ENCODE assay signal across 29 cellular contexts in the genomic region with DNA sequence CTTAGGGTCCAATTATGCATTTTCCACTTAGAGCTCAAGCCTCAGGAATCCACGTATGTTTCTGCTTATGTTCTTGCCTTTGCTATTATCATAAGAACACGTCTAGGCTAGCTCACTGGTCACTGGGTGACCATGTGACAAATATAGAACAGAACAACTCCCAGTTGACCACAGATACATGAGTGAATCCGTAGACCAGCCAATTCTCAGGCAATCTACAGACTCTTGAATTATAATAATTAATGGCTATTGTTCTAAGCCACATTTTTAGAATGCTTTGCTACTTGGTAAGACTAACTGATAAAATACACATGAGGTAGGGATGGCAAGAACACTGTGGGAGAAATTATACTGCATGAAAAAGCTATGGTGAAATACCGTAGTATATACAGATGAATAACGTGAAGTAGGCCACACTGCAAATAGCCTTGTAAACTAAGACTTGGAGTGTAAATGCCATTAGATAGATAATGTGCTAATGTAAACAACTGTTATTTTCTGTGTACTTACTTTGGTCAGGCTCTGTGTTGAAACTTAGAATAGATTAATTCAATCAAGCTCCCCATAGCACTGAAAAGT.
DNase-seq lines count a peak whose midpoint lies in the region; ATAC-seq and TF ChIP-seq lines count a peak whose summit lies in the region.
"Had no signal": no experiment of that assay in that cellular context is flagged by ENCODE, and none has a peak within 500 bp of the region (broad histone marks: within the 10 kb centered on the region; RNA-seq: fewer than 3 reads in every experiment).

No MANE protein-coding gene starts in this region.

- peak overlapping the region; percentile 8 for H3K4me2 ChIP-seq in smooth muscle cell

- no peaks in the 10 kb centered on the region for H3K27me3 ChIP-seq in smooth muscle cell (ENCODE audit: low read depth)
- H3K27me3 ChIP-seq in heart left ventricle, result no peaks in the 10 kb centered on the region
- H3K27me3 ChIP-seq: cardiac muscle cell had no signal

- no peaks in the 10 kb centered on the region for H3K79me2 ChIP-seq in smooth muscle cell (ENCODE audit: low read depth)

- H3K4me3 ChIP-seq in fibroblast of mammary gland (ENCODE audit: control insufficient read depth, low read depth, low read length) (no peak overlapping the region), smooth muscle cell (no peak overlapping the region), heart left ventricle (no peak overlapping the region)
- H3K4me3 ChIP-seq: cardiac muscle cell, prostate gland had no signal

- H3K4me1 ChIP-seq in smooth muscle cell (ENCODE audit: low read depth) (no peaks in the 10 kb centered on the region), heart left ventricle (no peaks in the 10 kb centered on the region)
- H3K4me1 ChIP-seq: prostate gland had no signal

- WGBS in smooth muscle cell (ENCODE audit: low lambda C conversion rate), result 51% methylated on average over 5 of the region's 5 CpGs
- 51 to 60% (median 56%) methylated on average over 5 of the region's 5 CpGs for WGBS in heart left ventricle, 4 donors

- TF ChIP-seq POLR2A in heart left ventricle (IDR thresholded peaks at IDR 0.05), result no peak

- no peaks in the 10 kb centered on the region for H4K20me1 ChIP-seq in smooth muscle cell (ENCODE audit: low read depth)

- H3K36me3 ChIP-seq in smooth muscle cell (ENCODE audit: low read depth) (no peaks in the 10 kb centered on the region), heart left ventricle (no peaks in the 10 kb centered on the region)
- H3K36me3 ChIP-seq: cardiac muscle cell, prostate gland had no signal

- H3K27ac ChIP-seq in VCaP (0 out of 2 replicates have a peak overlapping the region, but pooled peaks have one; percentile 1), smooth muscle cell (ENCODE audit: low read depth) (no peak overlapping the region), heart left ventricle (no peak overlapping the region)
- H3K27ac ChIP-seq: cardiac muscle cell, prostate gland had no signal

- TF ChIP-seq CTCF in VCaP (conservative IDR thresholded peaks at IDR 0.05), result no peak
- no peak for TF ChIP-seq CTCF in fibroblast of mammary gland (conservative IDR thresholded peaks at IDR 0.05; ENCODE audit: control insufficient read depth, insufficient read depth, low read depth, low read length)
- TF ChIP-seq CTCF in smooth muscle cell (IDR thresholded peaks at IDR 0.05; ENCODE audit: borderline replicate concordance, insufficient read depth, poor library complexity, severe bottlenecking), result no peak
- TF ChIP-seq CTCF in heart left ventricle (IDR thresholded peaks at IDR 0.05), result no peak

- no peaks in the 10 kb centered on the region for H3F3A ChIP-seq in smooth muscle cell (ENCODE audit: low read depth)

- intact Hi-C loops in heart left ventricle (cut with DNase I), result no loop called here

- ATAC-seq in GM19324 (IDR thresholded peaks at IDR 0.05; ENCODE audit: low FRiP score, unreplicated experiment) (no peak), heart left ventricle (no peak)
- ATAC-seq: activated T-cell treated with anti-CD3 and anti-CD28 coated beads, Interleukin-2, amount 50 U/mL, for 72 hours; left ventricle myocardium superior; sciatic nerve; stimulated activated naive B cell treated with anti-CD40 and anti-IgM and Interleukin-4, amounts not matched to agents 10 μg/mL and 1 μg/mL and 100 μg/mL, for 72 hours had no signal

- DNase-seq in GM04503 (ENCODE audit: low read depth) (peak; percentile 94), fibroblast of mammary gland (ENCODE audit: low read depth) (peak; percentile 54), smooth muscle cell (lab: John Stamatoyannopoulos, UW; ENCODE audit: unreplicated experiment) (no peak), NCI-H226 (no peak), heart left ventricle (no peak)
- DNase-seq: activated B cell treated with CpG ODN at 0.5 μM for 24 hours; activated CD4-positive, alpha-beta T cell treated with anti-CD3 and anti-CD28 coated beads, Interleukin-2, amount 50 U/mL, for 1 hour; activated naive CD4-positive, alpha-beta T cell; activated T-cell treated with anti-CD3 and anti-CD28 coated beads, Interleukin-2, amount 50 U/mL, for 72 hours; amniotic stem cell; CD8-positive, alpha-beta memory T cell; cortex of kidney; DMS53; glutamatergic neuron; left ventricle myocardium superior; naive B cell; NCI-H1092 treated with DMSO at 0.1 percent for 48 hours; NCI-H187 treated with DMSO at 0.1 percent for 48 hours; NCI-H2171 treated with DMSO at 0.1 percent for 48 hours; NCI-H526; NK-92 treated with Interleukin-12 subunit alpha and Interleukin-12 subunit beta, amount 100 ng/mL, for 24 hours; Right ventricle myocardium superior; stimulated activated naive B cell treated with anti-CD40 and anti-IgM and Interleukin-4, amounts not matched to agents 10 μg/mL and 1 μg/mL and 100 μg/mL, for 72 hours; T1000 had no signal

- H3K9me3 ChIP-seq in smooth muscle cell (replicated peaks; ENCODE audit: low read depth) (no peaks in the 10 kb centered on the region), heart left ventricle (no peaks in the 10 kb centered on the region)
- H3K9me3 ChIP-seq: prostate gland had no signal

- H2AFZ ChIP-seq in smooth muscle cell (ENCODE audit: low read depth), result peak overlapping the region; percentile 0

- H3K9ac ChIP-seq in smooth muscle cell (ENCODE audit: low read depth), result no peak overlapping the region

Comparison
In these comparisons a context has a peak if more than half of its experiments do, and no peak if none do; other contexts are left out.
1. DNase-seq: peak in GM04503 (single experiment) and fibroblast of mammary gland (single experiment); none in smooth muscle cell (single experiment), NCI-H226 (single experiment) and heart left ventricle (0 of 5).